23 cellular contexts compared by ENCODE assay signal in genomic region chr15:82655606-82656005, GRCh38. TPM values are rescaled to one million over a fixed set of nuclear protein-coding genes. Genes with fewer than 3 reads are reported as not detected.
"Had no signal": no experiment of that assay in that cellular context is flagged by ENCODE, and none has a peak within 500 bp of the region (broad histone marks: within the 10 kb centered on the region; RNA-seq: fewer than 3 reads in every experiment).

No MANE protein-coding gene starts in this region.

- H3K27ac ChIP-seq: coronary artery, dorsolateral prefrontal cortex, esophagus muscularis mucosa, foreskin keratinocyte, gastroesophageal sphincter, heart left ventricle, hepatocyte, left lung, lower lobe of right lung had no signal

- DNase-seq: dermis blood vessel endothelial cell; dorsolateral prefrontal cortex; effector CD4-positive, alpha-beta T cell; effector memory CD4-positive, alpha-beta T cell; foreskin keratinocyte; heart left ventricle; left cardiac atrium; left lung; left ventricle myocardium superior; lower lobe of right lung; mesenchymal stem cell; mucosa of descending colon had no signal

- FAIRE-seq: colon, endothelial cell of umbilical vein, frontal cortex, islet of Langerhans, keratinocyte had no signal

- H2AFZ ChIP-seq: hepatocyte had no signal

- H3K4me3 ChIP-seq: coronary artery, dorsolateral prefrontal cortex, esophagus muscularis mucosa, gastroesophageal sphincter, heart left ventricle, hepatocyte, left lung, lower lobe of right lung, mucosa of descending colon had no signal

- H3K4me1 ChIP-seq: esophagus muscularis mucosa, foreskin keratinocyte, gastroesophageal sphincter, heart left ventricle, left lung, lower lobe of right lung had no signal

- H3K9me3 ChIP-seq: esophagus muscularis mucosa, gastroesophageal sphincter, heart left ventricle, left lung, lower lobe of right lung, mucosa of descending colon had no signal

- H3K79me2 ChIP-seq: hepatocyte had no signal

- H3K36me3 ChIP-seq: esophagus muscularis mucosa, gastroesophageal sphincter, heart left ventricle, left lung, lower lobe of right lung had no signal

- H3K27me3 ChIP-seq: dorsolateral prefrontal cortex, esophagus muscularis mucosa, gastroesophageal sphincter had no signal

- H3K4me2 ChIP-seq: hepatocyte had no signal

RNA-seq across cellular contexts. Expression of gene CPEB1, which starts 8.4 kb away (rescaled TPM):
- total RNA-seq: dermis blood vessel endothelial cell, endothelial cell of umbilical vein, foreskin keratinocyte had no signal
- polyA plus RNA-seq: endothelial cell of umbilical vein, foreskin keratinocyte had no signal

RNA-seq across cellular contexts. Expression of gene AP3B2, which starts 54.1 kb away (rescaled TPM):
- total RNA-seq: endothelial cell of umbilical vein, lung microvascular endothelial cell, myocyte had no signal
- polyA plus RNA-seq: endothelial cell of umbilical vein had no signal
